ENCODE assay signal across 28 cellular contexts in genomic region chr1:206891412-206891811, GRCh38. TPM values are rescaled to one million over a fixed set of nuclear protein-coding genes. Genes with fewer than 3 reads are reported as not detected.
DNase-seq lines count a peak whose midpoint lies in the region; ATAC-seq, FAIRE-seq and TF ChIP-seq lines count a peak whose summit lies in the region.
"Had no signal": no experiment of that assay in that cellular context is flagged by ENCODE, and none has a peak within 500 bp of the region (broad histone marks: within the 10 kb centered on the region; RNA-seq: fewer than 3 reads in every experiment).

No MANE protein-coding gene starts in this region.

- H3K4me1 Mint-ChIP-seq in activated CD4-positive, alpha-beta T cell treated with anti-CD3 and anti-CD28 coated beads for 36 hours, result peaks cover 73% of the 10 kb centered on the region

- ATAC-seq in activated CD4-positive, alpha-beta T cell treated with anti-CD3 and anti-CD28 coated beads for 36 hours, result no peak
- ATAC-seq: activated naive CD8-positive, alpha-beta T cell treated with anti-CD3 and anti-CD28 coated beads, Interleukin-2, amount 50 U/mL, for 24 hours; HepG2; stimulated activated effector memory CD8-positive, alpha-beta T cell treated with anti-CD3 and anti-CD28 coated beads, Interleukin-12 subunit alpha, Interleukin-12 subunit beta, amount 100 ng/mL, for 72 hours had no signal

- H3K9me3 Mint-ChIP-seq in activated CD4-positive, alpha-beta T cell treated with anti-CD3 and anti-CD28 coated beads for 36 hours (ENCODE audit: low read depth), result no peaks in the 10 kb centered on the region
- H3K9me3 Mint-ChIP-seq: activated naive CD8-positive, alpha-beta T cell treated with anti-CD3 and anti-CD28 coated beads, Interleukin-2, amount 50 U/mL, for 24 hours; activated T-cell treated with anti-CD3 and anti-CD28 coated beads, Interleukin-2, amount 50 U/mL, for 24 hours; stimulated activated effector memory CD8-positive, alpha-beta T cell treated with anti-CD3 and anti-CD28 coated beads, Interleukin-12 subunit alpha, Interleukin-12 subunit beta, amount 100 ng/mL, for 72 hours; T-helper 1 cell treated with Interleukin-12 subunit alpha and Interleukin-12 subunit beta and Interleukin-4 antibody, amounts not matched to agents 30 μg/mL and 1 μg/mL, for 36 hours had no signal

- no peaks in the 10 kb centered on the region for H3K9me3 ChIP-seq in keratinocyte (ENCODE audit: control insufficient read depth, low read depth, low read length)
- H3K9me3 ChIP-seq: SJCRH30, suprapubic skin, uterus had no signal

- POLR2A ChIA-PET in activated CD4-positive, alpha-beta T cell treated with anti-CD3 and anti-CD28 coated beads for 36 hours (lab: Charles Lee), result no interaction called here

- no peaks in the 10 kb centered on the region for H3K36me3 Mint-ChIP-seq in activated CD4-positive, alpha-beta T cell treated with anti-CD3 and anti-CD28 coated beads for 36 hours (ENCODE audit: low read depth)
- H3K36me3 Mint-ChIP-seq: stimulated activated effector memory CD8-positive, alpha-beta T cell treated with anti-CD3 and anti-CD28 coated beads, Interleukin-12 subunit alpha, Interleukin-12 subunit beta, amount 100 ng/mL, for 72 hours had no signal

- intact Hi-C loops in activated CD4-positive, alpha-beta T cell treated with anti-CD3 and anti-CD28 coated beads for 36 hours (cut with DNase I, micrococcal nuclease), result loop anchor here in 1 of 2 experiments (2.0 kb wide), 1 partner anchor 17 kb away; no protein-coding TSS in a partner anchor

- H4K20me1 ChIP-seq in keratinocyte (ENCODE audit: control insufficient read depth, extremely low read depth, insufficient read depth, low read length), result no peaks in the 10 kb centered on the region

- no peak overlapping the region for H2AFZ ChIP-seq in keratinocyte (ENCODE audit: control insufficient read depth, low read length)

- H3K79me2 ChIP-seq in keratinocyte (ENCODE audit: control insufficient read depth, insufficient read depth, low read length), result no peaks in the 10 kb centered on the region

- H3K4me2 ChIP-seq in keratinocyte (ENCODE audit: control insufficient read depth, extremely low read depth, insufficient read depth, low read depth, low read length), result no peak overlapping the region

- peak overlapping the region; percentile 92 for H3K9ac ChIP-seq in keratinocyte (ENCODE audit: control insufficient read depth, extremely low read depth, insufficient read depth, low read length)

- no peak for DNase-seq in activated CD4-positive, alpha-beta T cell treated with anti-CD3 and anti-CD28 coated beads for 36 hours
- DNase-seq in activated CD4-positive, alpha-beta T cell treated with anti-CD3 and anti-CD28 coated beads, Interleukin-2, amount 50 U/mL, for 1 hour, result no peak
- DNase-seq in HCEC 1CT, result peak; percentile 40
- DNase-seq in amniotic epithelial cell (ENCODE audit: low read depth), result peak; percentile 51
- no peak for DNase-seq in keratinocyte (ENCODE audit: low read depth, low spot score)
- DNase-seq in NCI-H1930 (lab: John Stamatoyannopoulos, UW), result no peak
- DNase-seq in NCI-H1417 (lab: John Stamatoyannopoulos, UW), result no peak
- no peak for DNase-seq in NCI-H2081 (lab: John Stamatoyannopoulos, UW)
- DNase-seq: activated CD4-positive, alpha-beta T cell treated with anti-CD3 and anti-CD28 coated beads, Interleukin-2, amount 50 U/mL, for 48 hours; activated naive CD8-positive, alpha-beta T cell treated with anti-CD3 and anti-CD28 coated beads, Interleukin-2, amount 50 U/mL, for 24 hours; activated T-cell treated with anti-CD3 and anti-CD28 coated beads, Interleukin-2, amount 50 U/mL, for 24 hours; cortex of kidney; hypothalamus; NCI-H1436 treated with DMSO at 0.1 percent for 48 hours; NCI-H82; occipital lobe; SJCRH30; uterus had no signal

- dilution Hi-C loops in keratinocyte (cut with MboI; ENCODE audit: extremely low pct_ligation_motif_present, low sequenced_read_pairs), result no loop called here

- H3K4me3 ChIP-seq in keratinocyte (ENCODE audit: control insufficient read depth in 2 of 3, extremely low read depth in 1 of 3, insufficient read depth in 2 of 3, low read depth in 1 of 3, low read length in 3 of 3), result no peak overlapping the region
- H3K4me3 ChIP-seq: SJCRH30, suprapubic skin, uterus had no signal

- peak overlapping the region; percentile 16 for H3K4me3 Mint-ChIP-seq in activated CD4-positive, alpha-beta T cell treated with anti-CD3 and anti-CD28 coated beads for 36 hours
- H3K4me3 Mint-ChIP-seq: activated naive CD8-positive, alpha-beta T cell treated with anti-CD3 and anti-CD28 coated beads, Interleukin-2, amount 50 U/mL, for 24 hours; activated T-cell treated with anti-CD3 and anti-CD28 coated beads, Interleukin-2, amount 50 U/mL, for 24 hours; stimulated activated effector memory CD8-positive, alpha-beta T cell treated with anti-CD3 and anti-CD28 coated beads, Interleukin-12 subunit alpha, Interleukin-12 subunit beta, amount 100 ng/mL, for 72 hours; T-helper 1 cell treated with Interleukin-12 subunit alpha and Interleukin-12 subunit beta and Interleukin-4 antibody, amounts not matched to agents 30 μg/mL and 1 μg/mL, for 36 hours had no signal

- H3K9me1 ChIP-seq in keratinocyte (ENCODE audit: control insufficient read depth, extremely low read depth, insufficient read depth, low read length), result no peaks in the 10 kb centered on the region

- CTCF ChIA-PET in activated CD4-positive, alpha-beta T cell treated with anti-CD3 and anti-CD28 coated beads for 36 hours (lab: Charles Lee), result interaction anchor here (0.8 to 1.5 kb wide), 3 partner anchors 8 to 110 kb away, joined by 3 to 5 read pairs (median 3); no protein-coding TSS in a partner anchor

- no peaks in the 10 kb centered on the region for H3K27me3 ChIP-seq in keratinocyte (ENCODE audit: control insufficient read depth, extremely low read depth, insufficient read depth, low read length)
- H3K27me3 ChIP-seq: brain microvascular endothelial cell, suprapubic skin, uterus had no signal

- no peak for TF ChIP-seq CTCF in keratinocyte (optimal IDR thresholded peaks at IDR 0.05 in 1 of 3, IDR thresholded peaks at IDR 0.05 in 1 of 3, conservative IDR thresholded peaks at IDR 0.05 in 1 of 3; ENCODE audit: extremely low read depth in 1 of 3, insufficient read depth in 2 of 3, low read length in 3 of 3)

- peak; percentile 69 for FAIRE-seq in keratinocyte (lab: Jason Lieb, UNC)
- FAIRE-seq: frontal cortex, HepG2 had no signal

- H3K27me3 Mint-ChIP-seq in activated CD4-positive, alpha-beta T cell treated with anti-CD3 and anti-CD28 coated beads for 36 hours, result no peaks in the 10 kb centered on the region
- H3K27me3 Mint-ChIP-seq: activated naive CD8-positive, alpha-beta T cell treated with anti-CD3 and anti-CD28 coated beads, Interleukin-2, amount 50 U/mL, for 24 hours; activated T-cell treated with anti-CD3 and anti-CD28 coated beads, Interleukin-2, amount 50 U/mL, for 24 hours had no signal

- peak overlapping the region; percentile 100 for H3K27ac ChIP-seq in keratinocyte (ENCODE audit: control insufficient read depth, insufficient read depth, low read length)
- H3K27ac ChIP-seq: 22Rv1, SJCRH30, suprapubic skin had no signal

- peak overlapping the region; percentile 79 for H3K27ac Mint-ChIP-seq in activated CD4-positive, alpha-beta T cell treated with anti-CD3 and anti-CD28 coated beads for 36 hours
- H3K27ac Mint-ChIP-seq: stimulated activated effector memory CD8-positive, alpha-beta T cell treated with anti-CD3 and anti-CD28 coated beads, Interleukin-12 subunit alpha, Interleukin-12 subunit beta, amount 100 ng/mL, for 72 hours; T-helper 1 cell treated with Interleukin-12 subunit alpha and Interleukin-12 subunit beta and Interleukin-4 antibody, amounts not matched to agents 30 μg/mL and 1 μg/mL, for 36 hours had no signal

- peaks cover 81% of the 10 kb centered on the region for H3K4me1 ChIP-seq in keratinocyte (ENCODE audit: control insufficient read depth, extremely low read depth, insufficient read depth, low read length)
- H3K4me1 ChIP-seq: uterus had no signal

- H3K36me3 ChIP-seq in keratinocyte (ENCODE audit: control insufficient read depth in 2 of 2, extremely low read depth in 1 of 2, insufficient read depth in 2 of 2, low read length in 2 of 2), result no peaks in the 10 kb centered on the region
- H3K36me3 ChIP-seq: brain microvascular endothelial cell, SJCRH30, suprapubic skin, uterus had no signal

RNA-seq across cellular contexts. Expression of gene IL24, which starts 5.8 kb away (rescaled TPM):
- 10 to 100 TPM in 1 of 2 experiments, 1 to 10 TPM in 1; 10.0 to 10.7 TPM for total RNA-seq in activated CD4-positive, alpha-beta T cell treated with anti-CD3 and anti-CD28 coated beads for 36 hours
- 2.1 to 3.1 TPM (median 2.3 TPM) in 3 replicates for polyA plus RNA-seq in keratinocyte
- 3.3 TPM for polyA plus RNA-seq in keratinocyte (2011; ENCODE audit: low read depth)
- polyA plus RNA-seq in keratinocyte (2011; cell fraction: cytosol; rRNA removed), result 1.7 and 2.5 TPM in 2 replicates
- 2.6 and 3.6 TPM in 2 replicates for polyA plus RNA-seq in keratinocyte (2011; cell fraction: nucleus; rRNA removed)
- 1.3 and 5.9 TPM in 2 replicates for polyA plus RNA-seq in keratinocyte (2012; ENCODE audit: low replicate concordance)
- polyA minus RNA-seq in keratinocyte, result 0.67 to 1.5 TPM (median 0.99 TPM) in 3 replicates
- not detected for polyA minus RNA-seq in keratinocyte (2011; cell fraction: cytosol; rRNA and poly(A)+ RNA removed)
- 0.21 and 1.5 TPM in 2 replicates for polyA minus RNA-seq in keratinocyte (2011; cell fraction: nucleus; rRNA and poly(A)+ RNA removed)
- total RNA-seq: G401, HepG2, myocyte, occipital lobe, renal cortical epithelial cell, SJCRH30, suprapubic skin, uterus had no signal
- polyA plus RNA-seq: HepG2 had no signal

RNA-seq across cellular contexts. Expression of gene IL20, which starts 26.0 kb away (rescaled TPM):
- not detected for total RNA-seq in activated CD4-positive, alpha-beta T cell treated with anti-CD3 and anti-CD28 coated beads for 36 hours
- polyA plus RNA-seq in keratinocyte, result 0.67 to 5.6 TPM (median 4.7 TPM) in 3 replicates
- 3.1 TPM for polyA plus RNA-seq in keratinocyte (2011; ENCODE audit: low read depth)
- 1.2 and 3.1 TPM in 2 replicates for polyA plus RNA-seq in keratinocyte (2011; cell fraction: cytosol; rRNA removed)
- polyA plus RNA-seq in keratinocyte (2011; cell fraction: nucleus; rRNA removed), result 8.0 and 9.2 TPM in 2 replicates
- 0.45 and 4.9 TPM in 2 replicates for polyA plus RNA-seq in keratinocyte (2012; ENCODE audit: low replicate concordance)
- polyA minus RNA-seq in keratinocyte, result 0.36 to 2.4 TPM (median 2.1 TPM) in 3 replicates
- 1.7 TPM for polyA minus RNA-seq in keratinocyte (2011; cell fraction: cytosol; rRNA and poly(A)+ RNA removed)
- 2.9 and 3.0 TPM in 2 replicates for polyA minus RNA-seq in keratinocyte (2011; cell fraction: nucleus; rRNA and poly(A)+ RNA removed)
- total RNA-seq: frontal cortex, G401, HepG2, myocyte, renal cortical epithelial cell, SJCRH30 had no signal

RNA-seq across cellular contexts. Expression of gene FCMR, which starts 30.3 kb away (rescaled TPM):
- 10 to 100 TPM; 41.6 to 49.3 TPM for total RNA-seq in activated CD4-positive, alpha-beta T cell treated with anti-CD3 and anti-CD28 coated beads for 36 hours
- polyA plus RNA-seq in keratinocyte, result 1.8 to 8.1 TPM (median 1.8 TPM) in 3 replicates
- 0.31 TPM for polyA plus RNA-seq in keratinocyte (2011; ENCODE audit: low read depth)
- 3.2 and 4.8 TPM in 2 replicates for polyA plus RNA-seq in keratinocyte (2011; cell fraction: cytosol; rRNA removed)
- 1.5 and 3.1 TPM in 2 replicates for polyA plus RNA-seq in keratinocyte (2011; cell fraction: nucleus; rRNA removed)
- 1.7 and 6.8 TPM in 2 replicates for polyA plus RNA-seq in keratinocyte (2012; ENCODE audit: low replicate concordance)
- 3.3 to 10.8 TPM (median 5.8 TPM) in 3 replicates for polyA minus RNA-seq in keratinocyte
- polyA minus RNA-seq in keratinocyte (2011; cell fraction: cytosol; rRNA and poly(A)+ RNA removed), result 3.8 TPM
- polyA minus RNA-seq in keratinocyte (2011; cell fraction: nucleus; rRNA and poly(A)+ RNA removed), result 1.0 TPM in 1 of 2 replicates, not detected in the other
- total RNA-seq: G401, HepG2, myocyte, SJCRH30 had no signal
- polyA plus RNA-seq: HepG2 had no signal

RNA-seq across cellular contexts. Expression of gene PIGR, which starts 54.9 kb away (rescaled TPM):
- total RNA-seq in activated CD4-positive, alpha-beta T cell treated with anti-CD3 and anti-CD28 coated beads for 36 hours, result under 1 TPM; 0.07 to 0.54 TPM
- 0.01 TPM in 1 of 3 replicates, not detected in the others for polyA plus RNA-seq in keratinocyte
- polyA plus RNA-seq in keratinocyte (2011; ENCODE audit: low read depth), result not detected
- not detected in 2 replicates for polyA plus RNA-seq in keratinocyte (2011; cell fraction: cytosol; rRNA removed)
- not detected in 2 replicates for polyA plus RNA-seq in keratinocyte (2011; cell fraction: nucleus; rRNA removed)
- polyA plus RNA-seq in keratinocyte (2012; ENCODE audit: low replicate concordance), result not detected in 2 replicates
- not detected in 3 replicates for polyA minus RNA-seq in keratinocyte
- not detected for polyA minus RNA-seq in keratinocyte (2011; cell fraction: cytosol; rRNA and poly(A)+ RNA removed)
- polyA minus RNA-seq in keratinocyte (2011; cell fraction: nucleus; rRNA and poly(A)+ RNA removed), result not detected in 2 replicates
- total RNA-seq: frontal cortex, G401, HepG2, myocyte, occipital lobe, SJCRH30 had no signal
- polyA plus RNA-seq: HepG2 had no signal

Comparison
In these comparisons a context has a peak if more than half of its experiments do, and no peak if none do; other contexts are left out.
1. DNase-seq: peak in HCEC 1CT (single experiment) and amniotic epithelial cell (single experiment); none in activated CD4-positive, alpha-beta T cell treated with anti-CD3 and anti-CD28 coated beads for 36 hours (single experiment), activated CD4-positive, alpha-beta T cell treated with anti-CD3 and anti-CD28 coated beads, Interleukin-2, amount 50 U/mL, for 1 hour (single experiment), keratinocyte (single experiment), NCI-H1930 (0 of 2), NCI-H1417 (0 of 3) and NCI-H2081 (0 of 2).